In genomic region chr14:32509632-32510187, GRCh38 we compare ENCODE assay signal across 9 cellular contexts.
DNase-seq lines count a peak whose midpoint lies in the region; ATAC-seq, FAIRE-seq and TF ChIP-seq lines count a peak whose summit lies in the region.
"Had no signal": no experiment of that assay in that cellular context is flagged by ENCODE, and none has a peak within 500 bp of the region (broad histone marks: within the 10 kb centered on the region; RNA-seq: fewer than 3 reads in every experiment).

No MANE protein-coding gene starts in this region.

- intact Hi-C loops in MCF 10A (cut with micrococcal nuclease), result no loop called here

- H3K36me3 ChIP-seq in kidney epithelial cell (ENCODE audit: control insufficient read depth, insufficient read depth, low read length), result no peaks in the 10 kb centered on the region

- CTCF ChIA-PET in MCF 10A (lab: Yijun Ruan, JAX), result interaction anchor here (0.5 to 8.2 kb wide), 7 partner anchors 32 to 985 kb away, joined by 3 to 87 read pairs (median 3); no protein-coding TSS in a partner anchor

- peak overlapping the region; percentile 93 for H3K27ac Mint-ChIP-seq in MCF 10A (ENCODE audit: low read depth, unreplicated experiment)

- no peaks in the 10 kb centered on the region for H3K36me3 Mint-ChIP-seq in MCF 10A (ENCODE audit: insufficient read depth, unreplicated experiment)

- ATAC-seq in GM18511 (IDR thresholded peaks at IDR 0.05; ENCODE audit: unreplicated experiment) (no peak), HG02588 (IDR thresholded peaks at IDR 0.05; ENCODE audit: unreplicated experiment) (no peak), GM21515 (IDR thresholded peaks at IDR 0.05; ENCODE audit: unreplicated experiment) (no peak)
- ATAC-seq: Panc1 had no signal

- peak; percentile 92 for DNase-seq in HCEC 1CT
- peak; percentile 94 for DNase-seq in MCF 10A (ENCODE audit: unreplicated experiment)
- peak; percentile 54 for DNase-seq in kidney epithelial cell (ENCODE audit: low read depth)
- DNase-seq in smooth muscle cell of the brain vasculature (ENCODE audit: low read depth, low spot score), result peak; percentile 98
- no peak for DNase-seq in GM19239 (ENCODE audit: insufficient read length, low spot score)

- BruUV-seq in MCF 10A (replicated peaks; lab: Mats Ljungman, UMichigan), result no TSS peak

- H3K4me1 Mint-ChIP-seq in MCF 10A (ENCODE audit: insufficient read depth, unreplicated experiment), result peaks cover 50% of the 10 kb centered on the region

- no peak for FAIRE-seq in GM19239 (lab: Jason Lieb, UNC)

- no peaks in the 10 kb centered on the region for H3K9me3 Mint-ChIP-seq in MCF 10A (ENCODE audit: unreplicated experiment)

- no peaks in the 10 kb centered on the region for H3K27me3 Mint-ChIP-seq in MCF 10A (ENCODE audit: insufficient read depth, unreplicated experiment)

- TF ChIP-seq CTCF in MCF 10A (IDR thresholded peaks at IDR 0.05; ENCODE audit: unreplicated experiment) (no peak), kidney epithelial cell (IDR thresholded peaks at IDR 0.05; ENCODE audit: insufficient read depth, low read length, poor library complexity, severe bottlenecking) (no peak)

- H3K27me3 ChIP-seq in kidney epithelial cell (ENCODE audit: control insufficient read depth, insufficient read depth, low read length), result no peaks in the 10 kb centered on the region

- H3K4me3 ChIP-seq in kidney epithelial cell (ENCODE audit: low read depth, low read length), result no peak overlapping the region

- POLR2A ChIA-PET in MCF 10A (lab: Yijun Ruan, JAX), result interaction anchor here (0.5 to 7.8 kb wide), 12 partner anchors 12 to 1091 kb away, joined by 3 to 170 read pairs (median 4); partner anchors contain the start of gene ARHGAP5

- peak overlapping the region; percentile 65 for H3K4me3 Mint-ChIP-seq in MCF 10A (ENCODE audit: unreplicated experiment)
